Comparison of ENCODE assay signal across 1 cellular context in the genomic region with DNA sequence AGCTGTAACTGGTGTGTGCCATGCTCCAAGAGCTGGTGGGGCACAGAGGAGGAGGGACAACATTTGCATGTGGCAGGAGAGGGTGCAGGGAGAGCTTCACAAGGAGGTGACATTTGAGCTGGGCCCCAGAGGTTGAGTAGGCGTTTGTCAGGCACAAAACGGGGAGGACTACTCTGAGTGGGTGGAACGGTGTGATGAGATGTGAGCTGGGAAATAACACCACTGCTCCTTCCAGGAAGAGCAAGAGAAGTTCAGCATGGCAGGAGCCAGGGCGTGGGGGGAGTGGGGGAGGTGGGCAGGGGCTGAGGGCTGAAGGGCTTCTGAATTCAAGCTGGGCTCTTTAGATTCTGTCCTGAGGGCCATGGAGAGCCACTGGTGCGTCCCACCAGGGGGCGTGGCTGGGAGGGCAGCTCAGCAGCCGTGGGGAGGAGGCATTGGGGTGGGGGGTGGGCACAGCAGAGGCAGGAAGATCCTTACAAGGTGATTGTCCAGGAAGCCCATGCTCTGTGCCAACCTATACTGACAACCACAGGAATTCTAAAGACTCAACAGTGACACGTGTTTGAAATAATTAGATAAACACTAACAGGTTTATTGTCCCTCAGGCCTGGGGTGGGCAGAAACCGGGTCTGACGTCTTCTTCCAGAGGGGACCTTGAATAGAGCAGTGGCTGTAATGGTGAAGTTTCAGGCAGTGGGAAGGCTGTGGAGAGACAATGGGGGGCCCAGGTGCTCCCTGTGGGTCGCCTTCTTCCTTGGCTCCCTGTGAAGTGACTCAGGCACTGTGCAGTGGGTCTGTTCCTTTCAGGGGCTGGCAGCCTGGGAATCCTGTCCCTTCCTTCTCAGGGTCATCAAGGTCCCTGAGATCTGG.
TF ChIP-seq lines count a peak whose summit lies in the region.

No MANE protein-coding gene starts in this region.

TF ChIP-seq in H1, 55 proteins besides CTCF, POLR2A, EP300 and RAD21:
- no peak for TF ChIP-seq EGR1 (IDR thresholded peaks at IDR 0.05; ENCODE audit: borderline replicate concordance, low read depth, low read length)
- TF ChIP-seq FOSL1 (IDR thresholded peaks at IDR 0.05; ENCODE audit: insufficient read depth, low read depth, low read length), result no peak
- no peak for TF ChIP-seq POLR2AphosphoS5 (IDR thresholded peaks at IDR 0.05; ENCODE audit: low read depth, low read length)
